Comparison of ENCODE assay signal across 8 cellular contexts in the genomic region with DNA sequence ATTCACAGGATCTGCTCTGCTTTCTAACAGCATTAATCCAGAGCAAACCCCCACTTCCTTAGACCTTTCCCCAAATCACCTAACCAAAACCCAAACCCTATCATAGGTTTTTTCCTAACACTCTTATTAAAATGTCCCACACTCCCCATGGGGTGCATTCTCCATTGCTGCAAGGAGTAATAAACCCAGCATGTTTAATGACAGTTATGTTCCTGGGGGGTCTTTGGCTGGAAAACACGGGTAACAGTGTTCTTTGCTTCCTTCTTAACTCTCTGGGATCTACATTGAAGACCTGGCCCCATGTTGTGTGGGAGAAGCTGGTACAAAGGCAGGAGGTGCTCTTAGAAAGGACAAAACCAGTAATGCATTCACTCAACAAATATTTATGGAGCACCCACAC. TPM values are rescaled to one million over a fixed set of nuclear protein-coding genes. Genes with fewer than 3 reads are reported as not detected.
"Had no signal": no experiment of that assay in that cellular context is flagged by ENCODE, and none has a peak within 500 bp of the region (broad histone marks: within the 10 kb centered on the region; RNA-seq: fewer than 3 reads in every experiment).

No MANE protein-coding gene starts in this region.

- H3K4me3 ChIP-seq: K562 had no signal

- H3K4me2 ChIP-seq: KMS-11 had no signal

- DNase-seq: IMR-90, KBM-7 had no signal

- H3K27ac ChIP-seq: HL-60, KMS-11 had no signal

RNA-seq across cellular contexts. Expression of a gene that starts 16.1 kb away (rescaled TPM):
- total RNA-seq: IMR-90, K562 had no signal

RNA-seq across cellular contexts. Expression of a gene that starts 21.3 kb away (rescaled TPM):
- total RNA-seq: IMR-90, K562 had no signal

RNA-seq across cellular contexts. Expression of a gene that starts 39.1 kb away (rescaled TPM):
- total RNA-seq: HepG2, HT-29, HT1080, IMR-90, K562 had no signal
